3 cellular contexts compared by ENCODE assay signal in genomic region chr19:48033604-48034003, GRCh38.
TF ChIP-seq lines count a peak whose summit lies in the region.

No MANE protein-coding gene starts in this region.

TF ChIP-seq in HepG2, 621 proteins besides CTCF, POLR2A, EP300 and RAD21:
- TF ChIP-seq U2AF2 (IDR thresholded peaks at IDR 0.05; ENCODE audit: low read depth, low read length) = no peak
- peak; percentile 73 for TF ChIP-seq MAFF (IDR thresholded peaks at IDR 0.05; ENCODE audit: low read depth, low read length)
- TF ChIP-seq MAFK (conservative IDR thresholded peaks at IDR 0.05 in 1 of 2, IDR thresholded peaks at IDR 0.05 in 1 of 2; ENCODE audit: low read length in 2 of 2) = peak; percentile 72 to 83
- no peak for TF ChIP-seq ZNF343 (CRISPR knock-in tag; IDR thresholded peaks at IDR 0.05)
- TF ChIP-seq TFAP4 (IDR thresholded peaks at IDR 0.05; ENCODE audit: borderline replicate concordance, low read depth) = no peak
TF ChIP-seq in HepG2: peak in this region for 2.

TF ChIP-seq in IMR-90, 13 proteins besides CTCF, POLR2A, EP300 and RAD21:
- TF ChIP-seq MAFK (IDR thresholded peaks at IDR 0.05; ENCODE audit: low read depth, low read length) (peak; percentile 40), CEBPB (IDR thresholded peaks at IDR 0.05; ENCODE audit: low read depth, low read length) (no peak)

TF ChIP-seq in H1, 55 proteins besides CTCF, POLR2A, EP300 and RAD21:
- TF ChIP-seq MAFK (IDR thresholded peaks at IDR 0.05; ENCODE audit: low read depth, low read length) = peak; percentile 53; the same call in 1 of the 2 replicates
- TF ChIP-seq HDAC6 (IDR thresholded peaks at IDR 0.05; ENCODE audit: low read depth, low read length) = no peak
